ENCODE assay signal across 21 cellular contexts in the genomic region with DNA sequence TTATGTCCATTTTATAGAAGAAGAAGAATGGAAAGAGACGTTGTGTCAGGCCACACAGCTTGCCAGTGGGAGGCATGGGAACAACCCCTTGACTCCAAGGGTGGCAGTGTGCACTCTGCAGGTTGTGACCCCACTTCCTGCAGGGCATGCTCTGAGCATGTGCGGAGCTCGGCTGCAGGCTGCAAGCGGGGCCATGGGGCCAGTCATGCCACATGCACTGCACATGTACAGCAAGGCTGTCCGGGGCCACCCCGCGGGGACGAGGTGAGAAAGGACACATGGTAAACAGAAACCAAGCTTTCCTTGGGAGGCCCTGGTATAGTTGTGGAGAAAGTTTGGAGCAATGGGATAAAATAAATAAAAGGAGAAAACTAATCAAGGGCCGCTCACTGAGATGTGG. TPM values are rescaled to one million over a fixed set of nuclear protein-coding genes. Genes with fewer than 3 reads are reported as not detected.
DNase-seq lines count a peak whose midpoint lies in the region; ATAC-seq, FAIRE-seq and TF ChIP-seq lines count a peak whose summit lies in the region.
"Had no signal": no experiment of that assay in that cellular context is flagged by ENCODE, and none has a peak within 500 bp of the region (broad histone marks: within the 10 kb centered on the region; RNA-seq: fewer than 3 reads in every experiment).

No MANE protein-coding gene starts in this region.

- H3K36me3 Mint-ChIP-seq in MCF 10A (ENCODE audit: insufficient read depth, unreplicated experiment) (peaks cover 13% of the 10 kb centered on the region), memory B cell (peaks cover 14% of the 10 kb centered on the region)

- H4K20me1 ChIP-seq in SU-DHL-6 (ENCODE audit: low read depth, low read length): no peaks in the 10 kb centered on the region
- H4K20me1 ChIP-seq: BLaER1 had no signal

- no peaks in the 10 kb centered on the region for H3K4me1 Mint-ChIP-seq in MCF 10A (ENCODE audit: insufficient read depth, unreplicated experiment)
- H3K4me1 Mint-ChIP-seq in memory B cell: peaks cover 30% of the 10 kb centered on the region

- no peak for TF ChIP-seq POLR2A in breast epithelium (IDR thresholded peaks at IDR 0.05)

- H3K9me3 ChIP-seq in breast epithelium (no peaks in the 10 kb centered on the region), SU-DHL-6 (ENCODE audit: insufficient read depth, low read length) (no peaks in the 10 kb centered on the region), aorta (ENCODE audit: control insufficient read depth, low read length) (no peaks in the 10 kb centered on the region), small intestine (ENCODE audit: control insufficient read depth, low read depth) (no peaks in the 10 kb centered on the region)
- H3K9me3 ChIP-seq: BLaER1, Caco-2, SJSA1 had no signal

- no TSS peak for BruUV-seq in MCF 10A (replicated peaks; lab: Mats Ljungman, UMichigan)

- H3F3A ChIP-seq in SU-DHL-6 (ENCODE audit: insufficient read depth): no peaks in the 10 kb centered on the region

- no peak for FAIRE-seq in small intestine (lab: Jason Lieb, UNC)
- FAIRE-seq: RCC 7860 had no signal

- H3K36me3 ChIP-seq in breast epithelium: no peaks in the 10 kb centered on the region
- H3K36me3 ChIP-seq in SU-DHL-6 (ENCODE audit: low read length): no peaks in the 10 kb centered on the region
- H3K36me3 ChIP-seq in aorta (ENCODE audit: control insufficient read depth in 1 of 2, insufficient read depth in 2 of 2, low read length in 1 of 2): no peaks in the 10 kb centered on the region
- no peaks in the 10 kb centered on the region for H3K36me3 ChIP-seq in small intestine (ENCODE audit: control insufficient read depth in 2 of 2, insufficient read depth in 2 of 2, low read length in 2 of 2)
- H3K36me3 ChIP-seq: SJSA1 had no signal

- no peak overlapping the region for H3K4me3 Mint-ChIP-seq in MCF 10A (ENCODE audit: unreplicated experiment)
- no peak overlapping the region for H3K4me3 Mint-ChIP-seq in memory B cell

- 94 to 95% methylated on average over 9 of the region's 9 CpGs for WGBS in aorta, 2 donors
- 93 to 96% (median 95%) methylated on average over 9 of the region's 9 CpGs for WGBS in small intestine, 3 donors

- H3K27ac ChIP-seq in breast epithelium (no peak overlapping the region), SU-DHL-6 (ENCODE audit: low read depth, low read length) (no peak overlapping the region), aorta (ENCODE audit: low read depth in 1 of 2, low read length in 2 of 2) (no peak overlapping the region), small intestine (ENCODE audit: low read depth in 1 of 2, low read length in 1 of 2) (no peak overlapping the region)
- H3K27ac ChIP-seq: BLaER1, SJSA1 had no signal

- no peaks in the 10 kb centered on the region for H3K4me1 ChIP-seq in breast epithelium
- H3K4me1 ChIP-seq in aorta (ENCODE audit: control insufficient read depth in 1 of 2, insufficient read depth in 2 of 2, low read length in 2 of 2): no peaks in the 10 kb centered on the region
- no peaks in the 10 kb centered on the region for H3K4me1 ChIP-seq in small intestine (ENCODE audit: control insufficient read depth in 2 of 2, insufficient read depth in 1 of 2, low read depth in 1 of 2, low read length in 1 of 2)
- H3K4me1 ChIP-seq: BLaER1, Caco-2, SJSA1 had no signal

- intact Hi-C loops in MCF 10A (cut with micrococcal nuclease) (no loop called here), breast epithelium (cut with DNase I; ENCODE audit: low total_unique reads) (no loop called here), aorta (cut with DNase I) (no loop called here)

- no peaks in the 10 kb centered on the region for H3K27me3 Mint-ChIP-seq in MCF 10A (ENCODE audit: insufficient read depth, unreplicated experiment)
- no peaks in the 10 kb centered on the region for H3K27me3 Mint-ChIP-seq in memory B cell
- H3K27me3 Mint-ChIP-seq: CD4-positive, alpha-beta T cell had no signal

- no peaks in the 10 kb centered on the region for H3K79me2 ChIP-seq in SU-DHL-6 (ENCODE audit: insufficient read depth, low read length)

- TF ChIP-seq CTCF in MCF 10A (IDR thresholded peaks at IDR 0.05; ENCODE audit: unreplicated experiment): no peak
- no peak for TF ChIP-seq CTCF in breast epithelium (IDR thresholded peaks at IDR 0.05)
- no peak for TF ChIP-seq CTCF in SU-DHL-6 (IDR thresholded peaks at IDR 0.05; ENCODE audit: insufficient read depth, low read length, poor library complexity, severe bottlenecking)

- no peaks in the 10 kb centered on the region for H3K27me3 ChIP-seq in breast epithelium
- no peaks in the 10 kb centered on the region for H3K27me3 ChIP-seq in SU-DHL-6 (ENCODE audit: low read length)
- H3K27me3 ChIP-seq in aorta (ENCODE audit: control insufficient read depth in 1 of 2, insufficient read depth in 2 of 2, low read length in 1 of 2): no peaks in the 10 kb centered on the region
- H3K27me3 ChIP-seq in small intestine (ENCODE audit: control insufficient read depth in 2 of 2, insufficient read depth in 2 of 2, low read length in 2 of 2): no peaks in the 10 kb centered on the region
- H3K27me3 ChIP-seq: BLaER1, SJSA1 had no signal

- no peaks in the 10 kb centered on the region for H3K9me3 Mint-ChIP-seq in MCF 10A (ENCODE audit: unreplicated experiment)
- H3K9me3 Mint-ChIP-seq in memory B cell: no peaks in the 10 kb centered on the region
- H3K9me3 Mint-ChIP-seq: CD4-positive, alpha-beta T cell had no signal

- H3K9ac ChIP-seq in SU-DHL-6 (ENCODE audit: low read length): no peak overlapping the region
- H3K9ac ChIP-seq: BLaER1 had no signal

- H3K4me2 ChIP-seq in SU-DHL-6 (ENCODE audit: low read depth, low read length, poor library complexity, severe bottlenecking): peak overlapping the region; percentile 36
- H3K4me2 ChIP-seq: BLaER1 had no signal

- H3K9me2 ChIP-seq in SU-DHL-6 (replicated peaks; ENCODE audit: insufficient read depth, low read length): no peaks in the 10 kb centered on the region

- H3K4me3 ChIP-seq in breast epithelium (no peak overlapping the region), SU-DHL-6 (ENCODE audit: insufficient read depth, low read length, poor library complexity, severe bottlenecking) (no peak overlapping the region), aorta (ENCODE audit: low read length in 2 of 2) (no peak overlapping the region), small intestine (ENCODE audit: low read depth in 1 of 2, low read length in 2 of 2) (no peak overlapping the region)
- H3K4me3 ChIP-seq: BLaER1, SJSA1 had no signal

- no peak overlapping the region for H2AFZ ChIP-seq in SU-DHL-6 (ENCODE audit: low read depth, low read length, severe bottlenecking)

- ATAC-seq in memory B cell (ENCODE audit: low read depth): no peak
- ATAC-seq in aorta (ENCODE audit: low FRiP score): peak; percentile 33

- CTCF ChIA-PET in MCF 10A (lab: Yijun Ruan, JAX) (interaction anchor here (0.7 to 2.8 kb wide), 2 partner anchors 14 to 28 kb away, joined by 3 to 6 read pairs; no protein-coding TSS in a partner anchor), HEK293T (lab: Yijun Ruan, JAX) (no interaction called here)

- POLR2A ChIA-PET in MCF 10A (lab: Yijun Ruan, JAX): no interaction called here
- POLR2A ChIA-PET in HEK293T (lab: Yijun Ruan, JAX): interaction anchor here (1.2 kb wide), 1 partner anchor 26 kb away, joined by 3 read pairs; no protein-coding TSS in a partner anchor

- DNase-seq in MCF 10A (ENCODE audit: unreplicated experiment) (no peak), breast epithelium (ENCODE audit: low spot score in 2 of 2) (no peak), memory B cell (ENCODE audit: low spot score in 2 of 2) (no peak), aorta (no peak), small intestine (no peak), HEK293T (ENCODE audit: extremely low spot score) (no peak)
- DNase-seq: Caco-2; CD4-positive, alpha-beta T cell; DMS 273 treated with DMSO at 0.1 percent for 48 hours; DMS79 treated with DMSO at 0.1 percent for 48 hours; GOT3; HCEC 1CT; Karpas-422; NCI-H187; NCI-H446 treated with DMSO at 0.1 percent for 48 hours; NCI-H526 treated with DMSO at 0.1 percent for 48 hours; OCI-M1 had no signal

- H3K27ac Mint-ChIP-seq in MCF 10A (ENCODE audit: low read depth, unreplicated experiment) (peak overlapping the region; percentile 71), memory B cell (peak overlapping the region; percentile 89)

TF ChIP-seq in HEK293T, 16 proteins besides CTCF, POLR2A, EP300 and RAD21:
- TF ChIP-seq L3MBTL2 (conservative IDR thresholded peaks at IDR 0.05) (no peak), TARDBP (IDR thresholded peaks at IDR 0.05) (no peak), FOXA1 (IDR thresholded peaks at IDR 0.05) (no peak), NFRKB (IDR thresholded peaks at IDR 0.05) (no peak), SUZ12 (IDR thresholded peaks at IDR 0.05) (no peak), ARNT (IDR thresholded peaks at IDR 0.05) (no peak), CTBP1 (IDR thresholded peaks at IDR 0.05; ENCODE audit: borderline replicate concordance) (no peak), SP1 (IDR thresholded peaks at IDR 0.05) (no peak), ELF4 (IDR thresholded peaks at IDR 0.05) (no peak), LEF1 (IDR thresholded peaks at IDR 0.05; ENCODE audit: borderline replicate concordance) (no peak), FOXK2 (IDR thresholded peaks at IDR 0.05) (no peak), FOXM1 (IDR thresholded peaks at IDR 0.05; ENCODE audit: borderline replicate concordance) (no peak), ZNF384 (IDR thresholded peaks at IDR 0.05) (no peak), HDGF (IDR thresholded peaks at IDR 0.05; ENCODE audit: borderline replicate concordance) (no peak), BHLHE40 (IDR thresholded peaks at IDR 0.05; ENCODE audit: borderline replicate concordance) (no peak)

RNA-seq across cellular contexts. Expression of a gene that starts 47.4 kb away (rescaled TPM):
- total RNA-seq in MCF 10A (2022) (8.0 and 11.5 TPM in 2 replicates), breast epithelium (10 to 100 TPM in 2 of 3 donors, 1 to 10 TPM in 1; 8.2 to 21.7 (median 20.0) TPM), aorta (10 to 100 TPM; 32.5 to 48.2 TPM)
- polyA plus RNA-seq in aorta (10 to 100 TPM in 1 of 2 donors, 1 to 10 TPM in 1; 9.4 to 11.6 TPM), small intestine (10 to 100 TPM in 1 of 3 donors, 1 to 10 TPM in 2; 3.4 to 14.8 (median 4.6) TPM)
